3 cellular contexts compared by ENCODE assay signal in the genomic region with DNA sequence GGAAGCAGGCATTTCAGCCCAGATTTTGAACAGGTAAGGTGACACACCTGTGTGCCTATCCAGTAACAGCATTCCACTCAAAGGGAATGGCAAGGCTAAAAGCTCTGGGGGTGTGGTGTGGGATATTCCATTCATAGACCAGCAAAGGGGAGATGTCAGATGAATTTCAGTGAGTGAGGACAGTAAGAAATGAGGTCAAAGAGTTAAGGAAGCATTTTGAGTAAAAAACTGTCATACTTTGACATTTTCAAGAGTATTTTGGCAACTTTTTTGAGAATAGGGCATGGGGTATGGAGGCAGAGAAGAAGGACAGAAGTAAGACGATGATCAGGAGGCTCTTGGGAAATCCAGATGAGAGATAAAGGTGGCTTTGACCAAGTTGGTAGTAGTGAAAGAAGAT.
A peak's percentile ranks its signal among the peaks of the same experiment; 100 is the strongest.
TF ChIP-seq lines count a peak whose summit lies in the region.

No MANE protein-coding gene starts in this region.

TF ChIP-seq in HEK293, 187 proteins besides CTCF, POLR2A, EP300 and RAD21:
- TF ChIP-seq GLIS2 (tag by site-specific recombination; IDR thresholded peaks at IDR 0.05) (no peak), ZNF112 (tag by site-specific recombination; IDR thresholded peaks at IDR 0.05) (no peak)
- TF ChIP-seq, protein P1, sequence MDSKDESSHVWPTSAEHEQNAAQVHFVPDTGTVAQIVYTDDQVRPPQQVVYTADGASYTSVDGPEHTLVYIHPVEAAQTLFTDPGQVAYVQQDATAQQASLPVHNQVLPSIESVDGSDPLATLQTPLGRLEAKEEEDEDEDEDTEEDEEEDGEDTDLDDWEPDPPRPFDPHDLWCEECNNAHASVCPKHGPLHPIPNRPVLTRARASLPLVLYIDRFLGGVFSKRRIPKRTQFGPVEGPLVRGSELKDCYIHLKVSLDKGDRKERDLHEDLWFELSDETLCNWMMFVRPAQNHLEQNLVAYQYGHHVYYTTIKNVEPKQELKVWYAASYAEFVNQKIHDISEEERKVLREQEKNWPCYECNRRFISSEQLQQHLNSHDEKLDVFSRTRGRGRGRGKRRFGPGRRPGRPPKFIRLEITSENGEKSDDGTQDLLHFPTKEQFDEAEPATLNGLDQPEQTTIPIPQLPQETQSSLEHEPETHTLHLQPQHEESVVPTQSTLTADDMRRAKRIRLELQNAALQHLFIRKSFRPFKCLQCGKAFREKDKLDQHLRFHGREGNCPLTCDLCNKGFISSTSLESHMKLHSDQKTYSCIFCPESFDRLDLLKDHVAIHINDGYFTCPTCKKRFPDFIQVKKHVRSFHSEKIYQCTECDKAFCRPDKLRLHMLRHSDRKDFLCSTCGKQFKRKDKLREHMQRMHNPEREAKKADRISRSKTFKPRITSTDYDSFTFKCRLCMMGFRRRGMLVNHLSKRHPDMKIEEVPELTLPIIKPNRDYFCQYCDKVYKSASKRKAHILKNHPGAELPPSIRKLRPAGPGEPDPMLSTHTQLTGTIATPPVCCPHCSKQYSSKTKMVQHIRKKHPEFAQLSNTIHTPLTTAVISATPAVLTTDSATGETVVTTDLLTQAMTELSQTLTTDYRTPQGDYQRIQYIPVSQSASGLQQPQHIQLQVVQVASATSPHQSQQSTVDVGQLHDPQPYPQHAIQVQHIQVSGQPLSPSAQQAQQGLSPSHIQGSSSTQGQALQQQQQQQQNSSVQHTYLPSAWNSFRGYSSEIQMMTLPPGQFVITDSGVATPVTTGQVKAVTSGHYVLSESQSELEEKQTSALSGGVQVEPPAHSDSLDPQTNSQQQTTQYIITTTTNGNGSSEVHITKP (tag by site-specific recombination; IDR thresholded peaks at IDR 0.05), result peak; percentile 77

TF ChIP-seq in K562, 482 proteins besides CTCF, POLR2A, EP300 and RAD21:
- TF ChIP-seq, protein P1 (IDR thresholded peaks at IDR 0.05; ENCODE audit: partially characterized antibody), result peak; percentile 91
- no peak for TF ChIP-seq BRD9 (IDR thresholded peaks at IDR 0.05; ENCODE audit: low read depth, partially characterized antibody)

TF ChIP-seq in SK-N-SH, 30 proteins besides CTCF, POLR2A, EP300 and RAD21:
- TF ChIP-seq NRF1 (IDR thresholded peaks at IDR 0.05; ENCODE audit: low read depth, low read length), result no peak
- no peak for TF ChIP-seq SIN3A (IDR thresholded peaks at IDR 0.05; ENCODE audit: borderline replicate concordance, low read depth, low read length)
- TF ChIP-seq PBX3 (IDR thresholded peaks at IDR 0.05), result no peak
TF ChIP-seq in SK-N-SH: peak in this region for 0.
